In the genomic region with DNA sequence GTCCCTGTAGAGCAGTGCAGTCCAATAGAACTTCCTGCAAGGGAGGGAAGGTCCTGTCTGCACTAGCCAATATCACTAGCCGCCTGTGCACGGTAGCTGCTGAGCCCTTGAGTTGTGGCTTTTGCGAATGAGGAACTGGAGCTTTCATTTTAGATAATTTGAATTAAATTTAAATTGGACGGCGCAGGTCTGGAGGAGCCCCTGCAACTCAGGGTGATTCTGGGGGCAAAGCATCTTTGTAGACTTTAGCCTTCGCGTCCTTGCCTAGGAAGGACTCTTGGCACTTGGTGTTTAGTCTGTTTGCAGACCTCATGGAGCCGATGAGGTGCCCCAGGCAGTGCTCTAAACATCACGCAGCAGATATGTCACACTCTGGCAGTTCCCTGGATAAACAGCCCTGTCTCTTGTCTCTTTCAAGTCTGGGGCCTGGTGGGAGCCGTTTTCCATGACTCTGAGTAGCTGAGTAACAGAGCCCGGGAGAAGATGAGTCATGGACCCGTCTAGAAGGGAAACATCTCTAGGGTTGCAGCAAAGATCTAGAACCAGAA, we compare ENCODE assay signal across 8 cellular contexts.
DNase-seq lines count a peak whose midpoint lies in the region; ATAC-seq and TF ChIP-seq lines count a peak whose summit lies in the region.

No MANE protein-coding gene starts in this region.

- intact Hi-C loops in vagina (cut with DNase I) = no loop called here

- H3K27ac ChIP-seq in SJCRH30 (peak overlapping the region; percentile 68), upper lobe of left lung (peak overlapping the region; percentile 11 to 70 (median 40)), WERI-Rb-1 (no peak overlapping the region), vagina (no peak overlapping the region)

- H3K9me3 ChIP-seq in SJCRH30 (replicated peaks) = no peaks in the 10 kb centered on the region
- H3K9me3 ChIP-seq in upper lobe of left lung = no peaks in the 10 kb centered on the region
- no peaks in the 10 kb centered on the region for H3K9me3 ChIP-seq in WERI-Rb-1 (ENCODE audit: severe bottlenecking)
- no peaks in the 10 kb centered on the region for H3K9me3 ChIP-seq in vagina

- 51 to 53% methylated on average over 11 to 12 of the region's 12 CpGs for WGBS in upper lobe of left lung, 2 donors

- H3K27me3 ChIP-seq in SJCRH30 (no peaks in the 10 kb centered on the region), upper lobe of left lung (no peaks in the 10 kb centered on the region), WERI-Rb-1 (ENCODE audit: insufficient read depth, low read depth, severe bottlenecking) (no peaks in the 10 kb centered on the region), vagina (no peaks in the 10 kb centered on the region)

- TF ChIP-seq EP300 in upper lobe of left lung (IDR thresholded peaks at IDR 0.05) = no peak

- peaks cover 10% of the 10 kb centered on the region for H3K36me3 ChIP-seq in SJCRH30
- H3K36me3 ChIP-seq in upper lobe of left lung = no peaks in the 10 kb centered on the region
- peaks cover 86% of the 10 kb centered on the region for H3K36me3 ChIP-seq in WERI-Rb-1
- H3K36me3 ChIP-seq in vagina = no peaks in the 10 kb centered on the region

- H3K4me3 ChIP-seq in AG09309 (ENCODE audit: control insufficient read depth, low read depth, low read length) = no peak overlapping the region
- H3K4me3 ChIP-seq in SJCRH30 = no peak overlapping the region
- H3K4me3 ChIP-seq in upper lobe of left lung = no peak overlapping the region
- H3K4me3 ChIP-seq in WERI-Rb-1 (ENCODE audit: low read depth, low read length) = no peak overlapping the region
- H3K4me3 ChIP-seq in vagina = no peak overlapping the region

- no peak for TF ChIP-seq POLR2A in upper lobe of left lung (IDR thresholded peaks at IDR 0.05)
- TF ChIP-seq POLR2A in vagina (IDR thresholded peaks at IDR 0.05) = no peak

- H3K4me1 ChIP-seq in SJCRH30 = peaks cover 37% of the 10 kb centered on the region
- peaks cover 0 to 19% (median 14%) of the 10 kb centered on the region in 4 donors for H3K4me1 ChIP-seq in upper lobe of left lung
- no peaks in the 10 kb centered on the region for H3K4me1 ChIP-seq in vagina

- DNase-seq in AG09309 (ENCODE audit: low read depth) (peak; percentile 8), SJCRH30 (peak; percentile 55), germinal center (ENCODE audit: low spot score) (peak; percentile 64), upper lobe of left lung (no peak), WERI-Rb-1 (no peak), vagina (ENCODE audit: extremely low spot score in 2 of 2) (no peak)

- ATAC-seq in GM18909 (IDR thresholded peaks at IDR 0.05; ENCODE audit: poor library complexity, unreplicated experiment) (peak; percentile 72), HG03097 (IDR thresholded peaks at IDR 0.05; ENCODE audit: low FRiP score, unreplicated experiment) (peak; percentile 49), upper lobe of left lung (ENCODE audit: low FRiP score in 2 of 2) (no peak)

- TF ChIP-seq CTCF in AG09309 (IDR thresholded peaks at IDR 0.05; ENCODE audit: control insufficient read depth, insufficient read depth, low read depth, low read length, missing control alignments) = no peak
- TF ChIP-seq CTCF in upper lobe of left lung (IDR thresholded peaks at IDR 0.05) = no peak
- no peak for TF ChIP-seq CTCF in WERI-Rb-1 (IDR thresholded peaks at IDR 0.05; ENCODE audit: low read depth, low read length)
- TF ChIP-seq CTCF in vagina (IDR thresholded peaks at IDR 0.05) = no peak

Comparison
In these comparisons a context has a peak if more than half of its experiments do, and no peak if none do; other contexts are left out.
1. DNase-seq: peak in AG09309 (single experiment), SJCRH30 (2 of 2) and germinal center (single experiment); none in upper lobe of left lung (0 of 2), WERI-Rb-1 (single experiment) and vagina (0 of 2).
2. ATAC-seq: peak in GM18909 (single experiment) and HG03097 (single experiment); none in upper lobe of left lung (0 of 2).
3. H3K27ac ChIP-seq: peak in SJCRH30 (single experiment) and upper lobe of left lung (4 of 4); none in WERI-Rb-1 (single experiment) and vagina (single experiment).